In genomic region chr6:25034477-25034876, GRCh38 we compare ENCODE assay signal across 11 cellular contexts.
DNase-seq lines count a peak whose midpoint lies in the region; ATAC-seq and TF ChIP-seq lines count a peak whose summit lies in the region.
"Had no signal": no experiment of that assay in that cellular context is flagged by ENCODE, and none has a peak within 500 bp of the region (broad histone marks: within the 10 kb centered on the region; RNA-seq: fewer than 3 reads in every experiment).

No MANE protein-coding gene starts in this region.

- TF ChIP-seq CTCF in Loucy (conservative IDR thresholded peaks at IDR 0.05; ENCODE audit: low read length): no peak

- peak overlapping the region; percentile 92 for H3K4me2 ChIP-seq in Loucy (ENCODE audit: low read depth, low read length, poor library complexity, severe bottlenecking)

- H3K27me3 Mint-ChIP-seq in CD4-positive, alpha-beta memory T cell: no peaks in the 10 kb centered on the region
- no peaks in the 10 kb centered on the region for H3K27me3 Mint-ChIP-seq in activated naive CD8-positive, alpha-beta T cell treated with anti-CD3 and anti-CD28 coated beads, Interleukin-2, amount 50 U/mL, for 24 hours
- no peaks in the 10 kb centered on the region for H3K27me3 Mint-ChIP-seq in naive thymus-derived CD8-positive, alpha-beta T cell

- no peaks in the 10 kb centered on the region for H3K9me3 ChIP-seq in CD4-positive, alpha-beta memory T cell (ENCODE audit: control insufficient read depth in 1 of 2, low read length in 2 of 2)
- no peaks in the 10 kb centered on the region for H3K9me3 ChIP-seq in Loucy (ENCODE audit: insufficient read depth, low read depth, low read length)
- H3K9me3 ChIP-seq: ascending aorta, pancreas had no signal

- POLR2A ChIA-PET in CD4-positive, alpha-beta memory T cell (lab: Charles Lee; ENCODE audit: partially characterized antibody): interaction anchor here (1.2 to 13.7 kb wide), 10 partner anchors 7 to 176 kb away, joined by 3 to 370 read pairs (median 12); partner anchors contain the start of gene RIPOR2
- POLR2A ChIA-PET in naive thymus-derived CD8-positive, alpha-beta T cell (lab: Charles Lee): interaction anchor here (0.7 to 3.5 kb wide), 3 partner anchors 8 to 104 kb away, joined by 3 to 19 read pairs (median 3); no protein-coding TSS in a partner anchor

- peak overlapping the region; percentile 84 to 93 (median 90) for H3K4me3 Mint-ChIP-seq in CD4-positive, alpha-beta memory T cell
- peak overlapping the region; percentile 85 for H3K4me3 Mint-ChIP-seq in activated naive CD8-positive, alpha-beta T cell treated with anti-CD3 and anti-CD28 coated beads, Interleukin-2, amount 50 U/mL, for 24 hours
- peak overlapping the region; percentile 65 to 89 (median 80) for H3K4me3 Mint-ChIP-seq in naive thymus-derived CD8-positive, alpha-beta T cell

- no peak overlapping the region for H2AFZ ChIP-seq in Loucy (ENCODE audit: low read length)

- no peaks in the 10 kb centered on the region for H3K36me3 ChIP-seq in CD4-positive, alpha-beta memory T cell (ENCODE audit: insufficient read depth, low read length)
- H3K36me3 ChIP-seq in Loucy (ENCODE audit: insufficient read depth, low read length): peaks cover 14% of the 10 kb centered on the region; the same call in 1 of the 2 replicates
- H3K36me3 ChIP-seq: ascending aorta, pancreas had no signal

- H3F3A ChIP-seq in Loucy (ENCODE audit: low read depth): peaks cover 4% of the 10 kb centered on the region; the same call in 1 of the 2 replicates

- no peak for ATAC-seq in activated naive CD8-positive, alpha-beta T cell treated with anti-CD3 and anti-CD28 coated beads, Interleukin-2, amount 50 U/mL, for 24 hours
- peak; percentile 27 to 28 for ATAC-seq in naive thymus-derived CD8-positive, alpha-beta T cell
- ATAC-seq in GM19455 (IDR thresholded peaks at IDR 0.05; ENCODE audit: unreplicated experiment): no peak
- no peak for ATAC-seq in HG02642 (IDR thresholded peaks at IDR 0.05; ENCODE audit: poor library complexity, unreplicated experiment)
- no peak for ATAC-seq in GM18519 (IDR thresholded peaks at IDR 0.05; ENCODE audit: low FRiP score, unreplicated experiment)
- no peak for ATAC-seq in HG03045 (IDR thresholded peaks at IDR 0.05; ENCODE audit: unreplicated experiment)

- DNase-seq in CD4-positive, alpha-beta memory T cell: no peak
- no peak for DNase-seq in activated naive CD8-positive, alpha-beta T cell treated with anti-CD3 and anti-CD28 coated beads, Interleukin-2, amount 50 U/mL, for 24 hours
- DNase-seq in naive thymus-derived CD8-positive, alpha-beta T cell: no peak
- DNase-seq: glutamatergic neuron, pancreas had no signal

- no peaks in the 10 kb centered on the region for H3K9me2 ChIP-seq in Loucy (replicated peaks; ENCODE audit: low read depth, low read length)

- peak overlapping the region; percentile 92 to 100 (median 96) for H3K27ac Mint-ChIP-seq in CD4-positive, alpha-beta memory T cell
- peak overlapping the region; percentile 85 for H3K27ac Mint-ChIP-seq in activated naive CD8-positive, alpha-beta T cell treated with anti-CD3 and anti-CD28 coated beads, Interleukin-2, amount 50 U/mL, for 24 hours
- H3K27ac Mint-ChIP-seq in naive thymus-derived CD8-positive, alpha-beta T cell: peak overlapping the region; percentile 50 to 90 (median 81)

- H3K4me1 ChIP-seq in CD4-positive, alpha-beta memory T cell (ENCODE audit: insufficient read depth, low read length): peaks cover 87% of the 10 kb centered on the region
- H3K4me1 ChIP-seq in Loucy (ENCODE audit: insufficient read depth, low read length, poor library complexity, severe bottlenecking): peaks cover 74% of the 10 kb centered on the region
- H3K4me1 ChIP-seq: ascending aorta, pancreas had no signal

- H4K20me1 ChIP-seq in Loucy (ENCODE audit: insufficient read depth, low read length, poor library complexity, severe bottlenecking): peaks cover 69% of the 10 kb centered on the region

- peak overlapping the region; percentile 37 to 68 for H3K4me3 ChIP-seq in CD4-positive, alpha-beta memory T cell (ENCODE audit: low read length in 2 of 2)
- H3K4me3 ChIP-seq in Loucy (ENCODE audit: low read length, poor library complexity, severe bottlenecking): peak overlapping the region; percentile 91
- H3K4me3 ChIP-seq: ascending aorta, pancreas had no signal

- peak overlapping the region; percentile 78 for H3K9ac ChIP-seq in Loucy (ENCODE audit: low read depth, low read length, poor library complexity, severe bottlenecking)

- no peaks in the 10 kb centered on the region for H3K9me3 Mint-ChIP-seq in CD4-positive, alpha-beta memory T cell
- no peaks in the 10 kb centered on the region for H3K9me3 Mint-ChIP-seq in activated naive CD8-positive, alpha-beta T cell treated with anti-CD3 and anti-CD28 coated beads, Interleukin-2, amount 50 U/mL, for 24 hours
- no peaks in the 10 kb centered on the region for H3K9me3 Mint-ChIP-seq in naive thymus-derived CD8-positive, alpha-beta T cell

- CTCF ChIA-PET in CD4-positive, alpha-beta memory T cell (lab: Charles Lee; ENCODE audit: partially characterized antibody): interaction anchor here (1.1 to 24.7 kb wide), 8 partner anchors 2 to 177 kb away, joined by 3 to 591 read pairs (median 17); no protein-coding TSS in a partner anchor

- H3K36me3 Mint-ChIP-seq in CD4-positive, alpha-beta memory T cell: peaks cover 11 to 20% of the 10 kb centered on the region in 2 donors
- peaks cover 3% of the 10 kb centered on the region for H3K36me3 Mint-ChIP-seq in activated naive CD8-positive, alpha-beta T cell treated with anti-CD3 and anti-CD28 coated beads, Interleukin-2, amount 50 U/mL, for 24 hours (ENCODE audit: low read depth)
- H3K36me3 Mint-ChIP-seq in naive thymus-derived CD8-positive, alpha-beta T cell: no peaks in the 10 kb centered on the region

- peak overlapping the region; percentile 69 for H3K27ac ChIP-seq in CD4-positive, alpha-beta memory T cell (ENCODE audit: low read depth, low read length)
- H3K27ac ChIP-seq: ascending aorta had no signal

- intact Hi-C loops in CD4-positive, alpha-beta memory T cell (cut with micrococcal nuclease): no loop called here

- no peaks in the 10 kb centered on the region for H3K27me3 ChIP-seq in CD4-positive, alpha-beta memory T cell (ENCODE audit: insufficient read depth, low read length)
- H3K27me3 ChIP-seq in Loucy (ENCODE audit: insufficient read depth, low read length, poor library complexity, severe bottlenecking): no peaks in the 10 kb centered on the region
- H3K27me3 ChIP-seq: ascending aorta, pancreas had no signal

- H3K4me1 Mint-ChIP-seq in CD4-positive, alpha-beta memory T cell: peaks cover 64 to 85% (median 73%) of the 10 kb centered on the region in 4 donors
- H3K4me1 Mint-ChIP-seq in activated naive CD8-positive, alpha-beta T cell treated with anti-CD3 and anti-CD28 coated beads, Interleukin-2, amount 50 U/mL, for 24 hours: peaks cover 44% of the 10 kb centered on the region
- peaks cover 20 to 56% (median 54%) of the 10 kb centered on the region in 4 donors for H3K4me1 Mint-ChIP-seq in naive thymus-derived CD8-positive, alpha-beta T cell

- peaks cover 97% of the 10 kb centered on the region for H3K79me2 ChIP-seq in Loucy (ENCODE audit: insufficient read depth, low read length)

Comparison
In these comparisons a context has a peak if more than half of its experiments do, and no peak if none do; other contexts are left out.
1. ATAC-seq: peak in naive thymus-derived CD8-positive, alpha-beta T cell (2 of 2); none in activated naive CD8-positive, alpha-beta T cell treated with anti-CD3 and anti-CD28 coated beads, Interleukin-2, amount 50 U/mL, for 24 hours (single experiment), GM19455 (single experiment), HG02642 (single experiment), GM18519 (single experiment) and HG03045 (single experiment).
2. Peak in every context shown above with its lines, with median percentiles within 50 percentile points of each other: H3K27ac Mint-ChIP-seq and H3K4me3 Mint-ChIP-seq.